In genomic region chr2:11581129-11581796, GRCh38 we compare ENCODE assay signal across 17 cellular contexts. TPM values are rescaled to one million over a fixed set of nuclear protein-coding genes. Genes with fewer than 3 reads are reported as not detected.
DNase-seq lines count a peak whose midpoint lies in the region; ATAC-seq and TF ChIP-seq lines count a peak whose summit lies in the region.
"Had no signal": no experiment of that assay in that cellular context is flagged by ENCODE, and none has a peak within 500 bp of the region (broad histone marks: within the 10 kb centered on the region; RNA-seq: fewer than 3 reads in every experiment).

No MANE protein-coding gene starts in this region.

- WGBS in suprapubic skin, result 95% methylated on average over 9 of the region's 9 CpGs

- no peaks in the 10 kb centered on the region for H3K27me3 ChIP-seq in suprapubic skin

- H3K4me3 Mint-ChIP-seq in neural crest cell, result no peak overlapping the region
- H3K4me3 Mint-ChIP-seq in HFFc6, result no peak overlapping the region
- no peak overlapping the region for H3K4me3 Mint-ChIP-seq in stimulated activated memory B cell treated with anti-CD40 and anti-IgM and Interleukin-4, amounts not matched to agents 10 μg/mL and 1 μg/mL and 100 μg/mL, for 72 hours

- H3K27me3 Mint-ChIP-seq in neural crest cell (ENCODE audit: low read depth) (no peaks in the 10 kb centered on the region), HFFc6 (ENCODE audit: insufficient read depth) (peaks cover 25% of the 10 kb centered on the region)
- peaks cover 19% of the 10 kb centered on the region for H3K27me3 Mint-ChIP-seq in stimulated activated memory B cell treated with anti-CD40 and anti-IgM and Interleukin-4, amounts not matched to agents 10 μg/mL and 1 μg/mL and 100 μg/mL, for 72 hours

- H3K4me3 ChIP-seq in AG10803 (ENCODE audit: low read length), result no peak overlapping the region
- no peak overlapping the region for H3K4me3 ChIP-seq in suprapubic skin
- H3K4me3 ChIP-seq: SK-N-MC had no signal

- peaks cover 34% of the 10 kb centered on the region for H3K36me3 Mint-ChIP-seq in neural crest cell (ENCODE audit: low read depth)
- H3K36me3 Mint-ChIP-seq in HFFc6 (ENCODE audit: low read depth), result no peaks in the 10 kb centered on the region
- H3K36me3 Mint-ChIP-seq in stimulated activated memory B cell treated with anti-CD40 and anti-IgM and Interleukin-4, amounts not matched to agents 10 μg/mL and 1 μg/mL and 100 μg/mL, for 72 hours, result no peaks in the 10 kb centered on the region

- H3K36me3 ChIP-seq in suprapubic skin, result no peaks in the 10 kb centered on the region

- H3K4me1 Mint-ChIP-seq in neural crest cell (peaks cover 34% of the 10 kb centered on the region), HFFc6 (ENCODE audit: low read depth) (peaks cover 20% of the 10 kb centered on the region)
- peaks cover 9% of the 10 kb centered on the region for H3K4me1 Mint-ChIP-seq in stimulated activated memory B cell treated with anti-CD40 and anti-IgM and Interleukin-4, amounts not matched to agents 10 μg/mL and 1 μg/mL and 100 μg/mL, for 72 hours

- H3K27ac Mint-ChIP-seq in neural crest cell (ENCODE audit: unreplicated experiment), result peak overlapping the region; percentile 28
- no peak overlapping the region for H3K27ac Mint-ChIP-seq in HFFc6
- no peak overlapping the region for H3K27ac Mint-ChIP-seq in stimulated activated memory B cell treated with anti-CD40 and anti-IgM and Interleukin-4, amounts not matched to agents 10 μg/mL and 1 μg/mL and 100 μg/mL, for 72 hours

- peak; percentile 13 for DNase-seq in AG10803 (ENCODE audit: low read depth)
- no peak for DNase-seq in neural crest cell (ENCODE audit: low read depth, low spot score)
- DNase-seq in suprapubic skin (ENCODE audit: low spot score in 2 of 2), result no peak
- no peak for DNase-seq in HFFc6
- no peak for DNase-seq in stimulated activated CD4-positive, alpha-beta T cell treated with anti-CD3 and anti-CD28 coated beads, Interleukin-15, amount 100 ng/mL, for 24 hours
- DNase-seq: C1 segment of cervical spinal cord; DMS79 treated with DMSO at 0.1 percent for 48 hours; NCI-H1105; NCI-H2081; NCI-H2171 treated with DMSO at 0.1 percent for 48 hours; NCI-H446; NCI-H69; NK-92 treated with Interleukin-12 subunit alpha and Interleukin-12 subunit beta, amount 100 ng/mL, for 24 hours had no signal

- no peak for TF ChIP-seq EP300 in suprapubic skin (IDR thresholded peaks at IDR 0.05)

- peaks cover 22% of the 10 kb centered on the region for H3K4me1 ChIP-seq in suprapubic skin

- no peaks in the 10 kb centered on the region for H3K9me3 ChIP-seq in suprapubic skin

- H3K27ac ChIP-seq in VCaP (peak overlapping the region; percentile 70), suprapubic skin (peak overlapping the region; percentile 7)
- H3K27ac ChIP-seq: SK-N-MC had no signal

- H3K9me3 Mint-ChIP-seq in neural crest cell (no peaks in the 10 kb centered on the region), HFFc6 (no peaks in the 10 kb centered on the region)
- H3K9me3 Mint-ChIP-seq in stimulated activated memory B cell treated with anti-CD40 and anti-IgM and Interleukin-4, amounts not matched to agents 10 μg/mL and 1 μg/mL and 100 μg/mL, for 72 hours, result no peaks in the 10 kb centered on the region

- ATAC-seq in stimulated activated memory B cell treated with anti-CD40 and anti-IgM and Interleukin-4, amounts not matched to agents 10 μg/mL and 1 μg/mL and 100 μg/mL, for 72 hours, result no peak
- ATAC-seq: Right ventricle myocardium inferior had no signal

- TF ChIP-seq CTCF in AG10803 (conservative IDR thresholded peaks at IDR 0.05; ENCODE audit: low read length) (no peak), VCaP (conservative IDR thresholded peaks at IDR 0.05) (no peak), neural crest cell (conservative IDR thresholded peaks at IDR 0.05) (no peak), suprapubic skin (IDR thresholded peaks at IDR 0.05) (no peak), HFFc6 (IDR thresholded peaks at IDR 0.05) (no peak)

- no peak for TF ChIP-seq POLR2A in suprapubic skin (IDR thresholded peaks at IDR 0.05)

RNA-seq across cellular contexts. Expression of gene GREB1, which starts 47.4 kb away (rescaled TPM):
- total RNA-seq in neural crest cell (132 and 143 TPM in 2 replicates), suprapubic skin (1 to 10 TPM; 3.0 to 6.1 (median 4.3) TPM)
- total RNA-seq in HFFc6 (2021; fragmentation: NEBNext Ultra II Directional; extraction: Animal tissue kit (Norgen Biotek cat#: 25700)), result under 1 TPM in 3 of 6 experiments, not detected in 3; 0.07 to 0.11 (median 0.09) TPM

Comparison
In these comparisons a context has a peak if more than half of its experiments do, and no peak if none do; other contexts are left out.
1. RNA of gene GREB1, which starts 47.4 kb away (total RNA-seq): 132 to 143 TPM in neural crest cell; 3.0 to 6.1 TPM in suprapubic skin and 0.07 to 0.11 TPM in HFFc6; every median in the first group is over 10 times any median in the second.